In the genomic region with DNA sequence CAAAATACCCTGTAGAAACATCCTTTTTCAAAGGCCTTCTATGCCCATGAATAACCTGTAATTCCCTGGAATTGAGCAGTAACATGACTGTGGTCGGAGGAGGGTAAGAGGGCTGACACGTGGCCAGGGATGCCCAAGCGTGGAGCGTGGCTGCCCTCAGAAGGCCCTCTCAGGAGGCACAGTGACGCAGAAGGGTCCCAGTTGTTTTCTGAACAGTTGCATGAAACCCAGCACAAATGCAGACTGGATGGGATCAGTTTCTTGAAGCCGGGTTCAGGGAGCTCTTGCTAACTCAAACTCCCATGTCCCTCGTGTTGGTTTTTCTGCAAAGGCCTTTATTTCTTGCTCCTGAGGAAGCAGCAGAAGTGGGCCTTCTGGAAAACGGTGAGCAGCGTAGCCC, we compare ENCODE assay signal across 2 cellular contexts.
TF ChIP-seq lines count a peak whose summit lies in the region.

No MANE protein-coding gene starts in this region.

TF ChIP-seq in SK-N-SH, 30 proteins besides CTCF, POLR2A, EP300 and RAD21 (continued from another document):
- TF ChIP-seq, protein P1, sequence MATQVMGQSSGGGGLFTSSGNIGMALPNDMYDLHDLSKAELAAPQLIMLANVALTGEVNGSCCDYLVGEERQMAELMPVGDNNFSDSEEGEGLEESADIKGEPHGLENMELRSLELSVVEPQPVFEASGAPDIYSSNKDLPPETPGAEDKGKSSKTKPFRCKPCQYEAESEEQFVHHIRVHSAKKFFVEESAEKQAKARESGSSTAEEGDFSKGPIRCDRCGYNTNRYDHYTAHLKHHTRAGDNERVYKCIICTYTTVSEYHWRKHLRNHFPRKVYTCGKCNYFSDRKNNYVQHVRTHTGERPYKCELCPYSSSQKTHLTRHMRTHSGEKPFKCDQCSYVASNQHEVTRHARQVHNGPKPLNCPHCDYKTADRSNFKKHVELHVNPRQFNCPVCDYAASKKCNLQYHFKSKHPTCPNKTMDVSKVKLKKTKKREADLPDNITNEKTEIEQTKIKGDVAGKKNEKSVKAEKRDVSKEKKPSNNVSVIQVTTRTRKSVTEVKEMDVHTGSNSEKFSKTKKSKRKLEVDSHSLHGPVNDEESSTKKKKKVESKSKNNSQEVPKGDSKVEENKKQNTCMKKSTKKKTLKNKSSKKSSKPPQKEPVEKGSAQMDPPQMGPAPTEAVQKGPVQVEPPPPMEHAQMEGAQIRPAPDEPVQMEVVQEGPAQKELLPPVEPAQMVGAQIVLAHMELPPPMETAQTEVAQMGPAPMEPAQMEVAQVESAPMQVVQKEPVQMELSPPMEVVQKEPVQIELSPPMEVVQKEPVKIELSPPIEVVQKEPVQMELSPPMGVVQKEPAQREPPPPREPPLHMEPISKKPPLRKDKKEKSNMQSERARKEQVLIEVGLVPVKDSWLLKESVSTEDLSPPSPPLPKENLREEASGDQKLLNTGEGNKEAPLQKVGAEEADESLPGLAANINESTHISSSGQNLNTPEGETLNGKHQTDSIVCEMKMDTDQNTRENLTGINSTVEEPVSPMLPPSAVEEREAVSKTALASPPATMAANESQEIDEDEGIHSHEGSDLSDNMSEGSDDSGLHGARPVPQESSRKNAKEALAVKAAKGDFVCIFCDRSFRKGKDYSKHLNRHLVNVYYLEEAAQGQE (IDR thresholded peaks at IDR 0.05; ENCODE audit: low read depth, low read length) = no peak
- TF ChIP-seq RFX5 (IDR thresholded peaks at IDR 0.05; ENCODE audit: low read length) (no peak), TEAD4 (IDR thresholded peaks at IDR 0.05; ENCODE audit: borderline replicate concordance, insufficient read depth) (no peak), NRF1 (IDR thresholded peaks at IDR 0.05; ENCODE audit: low read depth, low read length) (no peak), RXRA (IDR thresholded peaks at IDR 0.05; ENCODE audit: borderline replicate concordance, low read depth) (no peak), FOXM1 (IDR thresholded peaks at IDR 0.05; ENCODE audit: low read depth) (no peak), TCF12 (IDR thresholded peaks at IDR 0.05) (no peak), NFIC (IDR thresholded peaks at IDR 0.05; ENCODE audit: borderline replicate concordance) (no peak), GABPA (IDR thresholded peaks at IDR 0.05; ENCODE audit: low read depth) (no peak), MXI1 (IDR thresholded peaks at IDR 0.05; ENCODE audit: low read depth, low read length) (no peak)
- TF ChIP-seq, protein P2, sequence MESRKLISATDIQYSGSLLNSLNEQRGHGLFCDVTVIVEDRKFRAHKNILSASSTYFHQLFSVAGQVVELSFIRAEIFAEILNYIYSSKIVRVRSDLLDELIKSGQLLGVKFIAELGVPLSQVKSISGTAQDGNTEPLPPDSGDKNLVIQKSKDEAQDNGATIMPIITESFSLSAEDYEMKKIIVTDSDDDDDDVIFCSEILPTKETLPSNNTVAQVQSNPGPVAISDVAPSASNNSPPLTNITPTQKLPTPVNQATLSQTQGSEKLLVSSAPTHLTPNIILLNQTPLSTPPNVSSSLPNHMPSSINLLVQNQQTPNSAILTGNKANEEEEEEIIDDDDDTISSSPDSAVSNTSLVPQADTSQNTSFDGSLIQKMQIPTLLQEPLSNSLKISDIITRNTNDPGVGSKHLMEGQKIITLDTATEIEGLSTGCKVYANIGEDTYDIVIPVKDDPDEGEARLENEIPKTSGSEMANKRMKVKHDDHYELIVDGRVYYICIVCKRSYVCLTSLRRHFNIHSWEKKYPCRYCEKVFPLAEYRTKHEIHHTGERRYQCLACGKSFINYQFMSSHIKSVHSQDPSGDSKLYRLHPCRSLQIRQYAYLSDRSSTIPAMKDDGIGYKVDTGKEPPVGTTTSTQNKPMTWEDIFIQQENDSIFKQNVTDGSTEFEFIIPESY (IDR thresholded peaks at IDR 0.05; ENCODE audit: borderline replicate concordance, low read depth) = no peak
- TF ChIP-seq, protein P3, sequence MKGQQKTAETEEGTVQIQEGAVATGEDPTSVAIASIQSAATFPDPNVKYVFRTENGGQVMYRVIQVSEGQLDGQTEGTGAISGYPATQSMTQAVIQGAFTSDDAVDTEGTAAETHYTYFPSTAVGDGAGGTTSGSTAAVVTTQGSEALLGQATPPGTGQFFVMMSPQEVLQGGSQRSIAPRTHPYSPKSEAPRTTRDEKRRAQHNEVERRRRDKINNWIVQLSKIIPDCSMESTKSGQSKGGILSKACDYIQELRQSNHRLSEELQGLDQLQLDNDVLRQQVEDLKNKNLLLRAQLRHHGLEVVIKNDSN (IDR thresholded peaks at IDR 0.05; ENCODE audit: borderline replicate concordance, low read depth) = no peak
- TF ChIP-seq, protein P4, sequence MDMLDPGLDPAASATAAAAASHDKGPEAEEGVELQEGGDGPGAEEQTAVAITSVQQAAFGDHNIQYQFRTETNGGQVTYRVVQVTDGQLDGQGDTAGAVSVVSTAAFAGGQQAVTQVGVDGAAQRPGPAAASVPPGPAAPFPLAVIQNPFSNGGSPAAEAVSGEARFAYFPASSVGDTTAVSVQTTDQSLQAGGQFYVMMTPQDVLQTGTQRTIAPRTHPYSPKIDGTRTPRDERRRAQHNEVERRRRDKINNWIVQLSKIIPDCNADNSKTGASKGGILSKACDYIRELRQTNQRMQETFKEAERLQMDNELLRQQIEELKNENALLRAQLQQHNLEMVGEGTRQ (IDR thresholded peaks at IDR 0.05; ENCODE audit: borderline replicate concordance, low read depth, low read length) = no peak

TF ChIP-seq in SK-N-SH treated with all-trans-retinoic acid at 6 μM for 48 hours, 23 proteins besides CTCF, POLR2A, EP300 and RAD21 (continued from another document):
- TF ChIP-seq, protein P5, sequence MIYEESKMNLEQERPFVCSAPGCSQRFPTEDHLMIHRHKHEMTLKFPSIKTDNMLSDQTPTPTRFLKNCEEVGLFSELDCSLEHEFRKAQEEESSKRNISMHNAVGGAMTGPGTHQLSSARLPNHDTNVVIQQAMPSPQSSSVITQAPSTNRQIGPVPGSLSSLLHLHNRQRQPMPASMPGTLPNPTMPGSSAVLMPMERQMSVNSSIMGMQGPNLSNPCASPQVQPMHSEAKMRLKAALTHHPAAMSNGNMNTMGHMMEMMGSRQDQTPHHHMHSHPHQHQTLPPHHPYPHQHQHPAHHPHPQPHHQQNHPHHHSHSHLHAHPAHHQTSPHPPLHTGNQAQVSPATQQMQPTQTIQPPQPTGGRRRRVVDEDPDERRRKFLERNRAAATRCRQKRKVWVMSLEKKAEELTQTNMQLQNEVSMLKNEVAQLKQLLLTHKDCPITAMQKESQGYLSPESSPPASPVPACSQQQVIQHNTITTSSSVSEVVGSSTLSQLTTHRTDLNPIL (CRISPR knock-in tag; IDR thresholded peaks at IDR 0.05; ENCODE audit: low read depth) = no peak
- no peak for TF ChIP-seq TOX (CRISPR knock-in tag; IDR thresholded peaks at IDR 0.05; ENCODE audit: borderline replicate concordance)
- no peak for TF ChIP-seq ZC3H10 (CRISPR knock-in tag; IDR thresholded peaks at IDR 0.05)
- TF ChIP-seq BACH2 (CRISPR knock-in tag; IDR thresholded peaks at IDR 0.05; ENCODE audit: borderline replicate concordance) = no peak
- TF ChIP-seq ZNF565 (CRISPR knock-in tag; conservative IDR thresholded peaks at IDR 0.05; ENCODE audit: low read depth) = no peak
- TF ChIP-seq ARNTL (CRISPR knock-in tag; IDR thresholded peaks at IDR 0.05; ENCODE audit: borderline replicate concordance, low read depth) = no peak
- TF ChIP-seq GLIS3 (CRISPR knock-in tag; IDR thresholded peaks at IDR 0.05) = no peak
- no peak for TF ChIP-seq OSR1 (CRISPR knock-in tag; IDR thresholded peaks at IDR 0.05)
- no peak for TF ChIP-seq SNAI2 (CRISPR knock-in tag; IDR thresholded peaks at IDR 0.05)
- no peak for TF ChIP-seq PPARA (CRISPR knock-in tag; IDR thresholded peaks at IDR 0.05; ENCODE audit: borderline replicate concordance)
TF ChIP-seq in SK-N-SH treated with all-trans-retinoic acid at 6 μM for 48 hours: peak in this region for 0.
